In the genomic region with DNA sequence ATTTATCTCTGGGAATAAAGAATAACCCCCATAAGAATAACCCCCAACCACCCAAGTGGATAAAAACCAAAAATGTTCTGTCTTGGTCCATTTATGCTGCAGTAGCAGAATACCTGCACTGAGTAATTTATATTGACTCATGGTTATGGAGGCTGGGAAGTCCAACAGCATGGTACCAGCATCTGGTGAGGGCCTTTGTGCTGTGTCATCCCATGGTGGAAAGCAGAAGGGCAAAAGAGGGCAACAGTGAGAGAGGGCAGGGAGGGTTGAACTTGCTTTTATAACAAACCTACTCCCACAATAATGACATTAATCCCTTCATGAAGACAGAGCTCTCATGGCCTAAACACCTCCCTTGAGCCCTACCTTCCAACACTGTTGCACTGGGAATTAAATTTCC, we compare ENCODE assay signal across 25 cellular contexts.
"Had no signal": no experiment of that assay in that cellular context is flagged by ENCODE, and none has a peak within 500 bp of the region (broad histone marks: within the 10 kb centered on the region; RNA-seq: fewer than 3 reads in every experiment).

No MANE protein-coding gene starts in this region.

- H3K9me3 ChIP-seq: esophagus squamous epithelium, gastrocnemius medialis, left ventricle myocardium inferior, lower lobe of right lung had no signal

- H3K27me3 Mint-ChIP-seq: dendritic cell treated with granulocyte-macrophage colony-stimulating factor and Interleukin-4, amounts not matched to agents 40 ng/mL and 50 ng/mL, for 4 days had no signal

- H3K9me3 Mint-ChIP-seq: dendritic cell treated with granulocyte-macrophage colony-stimulating factor and Interleukin-4, amounts not matched to agents 40 ng/mL and 50 ng/mL, for 4 days; effector memory CD8-positive, alpha-beta T cell; endodermal cell; memory B cell had no signal

- H3K4me3 Mint-ChIP-seq: dendritic cell treated with granulocyte-macrophage colony-stimulating factor and Interleukin-4, amounts not matched to agents 40 ng/mL and 50 ng/mL, for 4 days; effector memory CD8-positive, alpha-beta T cell; endodermal cell; memory B cell had no signal

- H3K27ac Mint-ChIP-seq: dendritic cell treated with granulocyte-macrophage colony-stimulating factor and Interleukin-4, amounts not matched to agents 40 ng/mL and 50 ng/mL, for 4 days; effector memory CD8-positive, alpha-beta T cell; endodermal cell; memory B cell had no signal

- H3K4me3 ChIP-seq: esophagus squamous epithelium, gastrocnemius medialis, heart right ventricle, left ventricle myocardium inferior, lower lobe of right lung had no signal

- DNase-seq: cortex of kidney; effector CD8-positive, alpha-beta T cell; effector memory CD8-positive, alpha-beta T cell; erythroblast; esophagus squamous epithelium; foreskin fibroblast; foreskin melanocyte; gastrocnemius medialis; glutamatergic neuron; head of caudate nucleus; heart right ventricle; hippocampal formation; kidney; kidney glomerular epithelial cell; left colon; left ventricle myocardium inferior; lower lobe of right lung; mesendoderm; midbrain had no signal

- H3K4me1 ChIP-seq: gastrocnemius medialis, heart right ventricle, left ventricle myocardium inferior, lower lobe of right lung had no signal

- H3K36me3 ChIP-seq: esophagus squamous epithelium, gastrocnemius medialis, heart right ventricle, left ventricle myocardium inferior, lower lobe of right lung had no signal

- H3K4me1 Mint-ChIP-seq: endodermal cell, memory B cell had no signal

- H3K27ac ChIP-seq: epithelial cell of prostate, esophagus squamous epithelium, gastrocnemius medialis, heart right ventricle, left ventricle myocardium inferior had no signal

- ATAC-seq: effector memory CD8-positive, alpha-beta T cell; esophagus mucosa; gastrocnemius medialis; heart right ventricle; left colon; left lobe of liver; lower lobe of right lung had no signal

- H3K36me3 Mint-ChIP-seq: memory B cell had no signal
